ENCODE assay signal across 12 cellular contexts in the genomic region with DNA sequence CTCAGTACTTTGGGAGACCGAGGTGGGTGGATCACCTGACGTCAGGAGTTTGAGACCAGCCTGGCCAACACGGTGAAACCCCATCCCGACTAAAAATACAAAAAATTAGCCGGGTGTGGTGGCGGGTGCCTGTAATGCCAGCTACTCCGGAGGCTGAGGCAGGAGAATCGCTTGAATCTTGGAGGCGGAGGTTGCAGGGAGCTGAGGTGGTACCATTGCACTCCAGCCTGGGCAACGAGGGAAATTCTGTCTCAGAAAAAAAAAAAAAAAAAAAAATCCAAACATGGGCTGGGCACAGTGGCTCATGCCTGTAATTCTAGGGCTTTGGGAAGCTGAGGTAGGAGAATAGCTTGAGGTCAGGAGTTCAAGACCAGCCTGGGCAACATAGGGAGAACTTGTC. TPM values are rescaled to one million over a fixed set of nuclear protein-coding genes. Genes with fewer than 3 reads are reported as not detected.
DNase-seq lines count a peak whose midpoint lies in the region; ATAC-seq and TF ChIP-seq lines count a peak whose summit lies in the region.
"Not testable (repeated sequence)": the region's sequence is repeated elsewhere in the genome, so short reads cannot be mapped to it uniquely, and the experiment has no call there.
"Had no signal": no experiment of that assay in that cellular context is flagged by ENCODE, and none has a peak within 500 bp of the region (broad histone marks: within the 10 kb centered on the region; RNA-seq: fewer than 3 reads in every experiment).

No MANE protein-coding gene starts in this region.

- not testable (repeated sequence) for H3K4me1 ChIP-seq in A673 (ENCODE audit: insufficient read depth, low read length, poor library complexity, severe bottlenecking); H9 (ENCODE audit: insufficient read depth, low read length)
- H3K4me1 ChIP-seq in Loucy (ENCODE audit: insufficient read depth, low read length, poor library complexity, severe bottlenecking), result peaks cover 57% of the 10 kb centered on the region
- H3K4me1 ChIP-seq in neural progenitor cell, result peaks cover 11% of the 10 kb centered on the region

- H2BK20ac ChIP-seq in H9 (ENCODE audit: low read depth, low read length, poor library complexity, severe bottlenecking), result not testable (repeated sequence)

- not testable (repeated sequence) for TF ChIP-seq CTCF in A673 (conservative IDR thresholded peaks at IDR 0.05; ENCODE audit: low read depth, low read length); H9 (conservative IDR thresholded peaks at IDR 0.05); Loucy (conservative IDR thresholded peaks at IDR 0.05; ENCODE audit: low read length); RWPE1 (conservative IDR thresholded peaks at IDR 0.05; ENCODE audit: low read depth); neural progenitor cell (IDR thresholded peaks at IDR 0.05)

- H3F3A ChIP-seq in Loucy (ENCODE audit: low read depth), result not testable (repeated sequence)
- peaks cover 16% of the 10 kb centered on the region for H3F3A ChIP-seq in neural progenitor cell (ENCODE audit: low read depth)

- H3K9me2 ChIP-seq in Loucy (replicated peaks; ENCODE audit: low read depth, low read length), result not testable (repeated sequence)

- not testable (repeated sequence) for H3K14ac ChIP-seq in H9 (ENCODE audit: insufficient read depth, low read length)

- H3K56ac ChIP-seq in H9 (ENCODE audit: insufficient read length, low read depth, low read length), result not testable (repeated sequence)

- H3K36me3 ChIP-seq in A673 (ENCODE audit: insufficient read depth, low read length, poor library complexity, severe bottlenecking), result peaks cover 10% of the 10 kb centered on the region
- not testable (repeated sequence) for H3K36me3 ChIP-seq in Loucy (ENCODE audit: insufficient read depth, low read length)
- H3K36me3 ChIP-seq in neural progenitor cell, result peaks cover 22% of the 10 kb centered on the region

- H3K4me1 Mint-ChIP-seq in H9 (peaks cover 22 to 25% of the 10 kb centered on the region in 2 experiments), neural progenitor cell (peaks cover 17% of the 10 kb centered on the region)
- peaks cover 61% of the 10 kb centered on the region for H3K4me1 Mint-ChIP-seq in activated CD4-positive, alpha-beta memory T cell treated with anti-CD3 and anti-CD28 coated beads, Interleukin-2, amount 10 ng/mL, durations not matched to agents 7 days and 5 days
- H3K4me1 Mint-ChIP-seq in activated naive CD8-positive, alpha-beta T cell treated with anti-CD3 and anti-CD28 coated beads, Interleukin-2, amount 10 ng/mL, durations not matched to agents 7 days and 5 days, result peaks cover 26% of the 10 kb centered on the region

- not testable (repeated sequence) for H4K91ac ChIP-seq in H9 (ENCODE audit: insufficient read length, low read depth, low read length)

- not testable (repeated sequence) for H3K18ac ChIP-seq in H9 (ENCODE audit: insufficient read length, low read depth, low read length)

- not testable (repeated sequence) for H3T11ph ChIP-seq in H9 (ENCODE audit: low read length)

- H3K27me3 ChIP-seq in A673 (replicated peaks; ENCODE audit: insufficient read depth, low read depth, low read length, poor library complexity); H9 (ENCODE audit: insufficient read depth, low read length); Loucy (ENCODE audit: insufficient read depth, low read length, poor library complexity, severe bottlenecking); neural progenitor cell: not testable (repeated sequence)

- H2BK120ac ChIP-seq in H9 (ENCODE audit: low read depth, low read length, poor library complexity, severe bottlenecking), result not testable (repeated sequence)

- not testable (repeated sequence) for H3K27ac Mint-ChIP-seq in H9; activated CD4-positive, alpha-beta memory T cell treated with anti-CD3 and anti-CD28 coated beads, Interleukin-2, amount 10 ng/mL, durations not matched to agents 7 days and 5 days; activated naive CD8-positive, alpha-beta T cell treated with anti-CD3 and anti-CD28 coated beads, Interleukin-2, amount 10 ng/mL, durations not matched to agents 7 days and 5 days; neural progenitor cell

- CTCF ChIA-PET in A673 (lab: Charles Lee); RWPE1 (lab: Yijun Ruan, JAX); activated CD4-positive, alpha-beta memory T cell treated with anti-CD3 and anti-CD28 coated beads, Interleukin-2, amount 10 ng/mL, durations not matched to agents 7 days and 5 days (lab: Charles Lee): not testable (repeated sequence)

- POLR2A ChIA-PET in A673 (lab: Charles Lee; ENCODE audit: low non-redundant PET); RWPE1 (lab: Yijun Ruan, JAX; ENCODE audit: low non-redundant PET): not testable (repeated sequence)
- POLR2A ChIA-PET in activated CD4-positive, alpha-beta memory T cell treated with anti-CD3 and anti-CD28 coated beads, Interleukin-2, amount 10 ng/mL, durations not matched to agents 7 days and 5 days (lab: Charles Lee), result interaction anchor here (1.3 to 2.4 kb wide), 5 partner anchors 19 to 116 kb away, joined by 3 to 8 read pairs (median 7); a partner anchor contains a TSS
- POLR2A ChIA-PET in activated naive CD8-positive, alpha-beta T cell treated with anti-CD3 and anti-CD28 coated beads, Interleukin-2, amount 10 ng/mL, durations not matched to agents 7 days and 5 days (lab: Charles Lee), result interaction anchor here (0.5 to 1.2 kb wide), 2 partner anchors 33 to 46 kb away, joined by 5 read pairs; a partner anchor contains a TSS

- peaks cover 16% of the 10 kb centered on the region; the same call in 1 of the 2 replicates for H3K79me2 ChIP-seq in H9 (ENCODE audit: insufficient read depth, low read length)
- peaks cover 73% of the 10 kb centered on the region for H3K79me2 ChIP-seq in Loucy (ENCODE audit: insufficient read depth, low read length)
- H3K79me2 ChIP-seq in neural progenitor cell (ENCODE audit: low read depth), result peaks cover 68% of the 10 kb centered on the region

- H4K20me1 ChIP-seq in H9 (ENCODE audit: control insufficient read depth, insufficient read depth, insufficient read length), result not testable (repeated sequence)
- H4K20me1 ChIP-seq in Loucy (ENCODE audit: insufficient read depth, low read length, poor library complexity, severe bottlenecking), result peaks cover 35% of the 10 kb centered on the region
- peaks cover 52% of the 10 kb centered on the region for H4K20me1 ChIP-seq in neural progenitor cell (ENCODE audit: low read depth)

- H3K27me3 Mint-ChIP-seq in H9 (ENCODE audit: low read depth); activated CD4-positive, alpha-beta memory T cell treated with anti-CD3 and anti-CD28 coated beads, Interleukin-2, amount 10 ng/mL, durations not matched to agents 7 days and 5 days; activated naive CD8-positive, alpha-beta T cell treated with anti-CD3 and anti-CD28 coated beads, Interleukin-2, amount 10 ng/mL, durations not matched to agents 7 days and 5 days; neural progenitor cell (ENCODE audit: insufficient read depth, low read depth): not testable (repeated sequence)

- not testable (repeated sequence) for H2BK12ac ChIP-seq in H9 (ENCODE audit: insufficient read length, low read depth, low read length)

- not testable (repeated sequence) for H3K23me2 ChIP-seq in H9 (ENCODE audit: insufficient read length, low read depth, low read length, poor library complexity, severe bottlenecking)

- not testable (repeated sequence) for H3K4ac ChIP-seq in H9 (ENCODE audit: low read depth, low read length)

- ATAC-seq in activated naive CD8-positive, alpha-beta T cell treated with anti-CD3 and anti-CD28 coated beads, Interleukin-2, amount 10 ng/mL, durations not matched to agents 7 days and 5 days (ENCODE audit: low read depth), result not testable (repeated sequence)

- no CpG with 5 or more reads among the region's 10 CpGs for WGBS in H9 (ENCODE audit: extremely low coverage, insufficient read length, low lambda C conversion rate)

- not testable (repeated sequence) for BruUV-seq in A673 (replicated peaks; lab: Mats Ljungman, UMichigan)

- H3K9me3 Mint-ChIP-seq in H9; activated CD4-positive, alpha-beta memory T cell treated with anti-CD3 and anti-CD28 coated beads, Interleukin-2, amount 10 ng/mL, durations not matched to agents 7 days and 5 days; activated naive CD8-positive, alpha-beta T cell treated with anti-CD3 and anti-CD28 coated beads, Interleukin-2, amount 10 ng/mL, durations not matched to agents 7 days and 5 days; neural progenitor cell: not testable (repeated sequence)

- H3K4me3 ChIP-seq in A673 (ENCODE audit: low read depth, low read length, poor library complexity, severe bottlenecking) (peak overlapping the region; percentile 84), Loucy (ENCODE audit: low read length, poor library complexity, severe bottlenecking) (peak overlapping the region; percentile 93), neural progenitor cell (peak overlapping the region; percentile 95)

- H3K27ac ChIP-seq in A673 (ENCODE audit: low read depth, low read length, poor library complexity, severe bottlenecking); H9 (ENCODE audit: insufficient read length, low read depth, low read length); neural progenitor cell: not testable (repeated sequence)
- peak overlapping the region; percentile 49 for H3K27ac ChIP-seq in RWPE1

- not testable (repeated sequence) for H2AFZ ChIP-seq in H9 (ENCODE audit: low read length); Loucy (ENCODE audit: low read length); neural progenitor cell (replicated peaks)

- not testable (repeated sequence) for H3K9me3 ChIP-seq in A673 (ENCODE audit: low read depth, low read length, poor library complexity, severe bottlenecking); H9 (ENCODE audit: control insufficient read depth, low read depth, low read length); Loucy (ENCODE audit: insufficient read depth, low read depth, low read length); neural progenitor cell (ENCODE audit: low read depth)

- DNase-seq in A673 (ENCODE audit: low spot score); H9; RWPE1 (ENCODE audit: low spot score); activated CD4-positive, alpha-beta memory T cell treated with anti-CD3 and anti-CD28 coated beads, Interleukin-2, amount 10 ng/mL, durations not matched to agents 7 days and 5 days; activated naive CD8-positive, alpha-beta T cell treated with anti-CD3 and anti-CD28 coated beads, Interleukin-2, amount 10 ng/mL, durations not matched to agents 7 days and 5 days; neural progenitor cell (ENCODE audit: low spot score): not testable (repeated sequence)
- peak; percentile 26 for DNase-seq in cardiac septum (ENCODE audit: low spot score)

- H3K9ac ChIP-seq in H9 (ENCODE audit: extremely low read depth, insufficient read length, low read length); neural progenitor cell: not testable (repeated sequence)
- H3K9ac ChIP-seq in Loucy (ENCODE audit: low read depth, low read length, poor library complexity, severe bottlenecking), result peak overlapping the region; percentile 97

- not testable (repeated sequence) for H4K5ac ChIP-seq in H9 (ENCODE audit: insufficient read length, low read depth, low read length)

- H3K79me1 ChIP-seq in H9 (ENCODE audit: insufficient read depth, low read depth, low read length, poor library complexity, severe bottlenecking), result not testable (repeated sequence)

- H2BK15ac ChIP-seq in H9 (ENCODE audit: low read depth, low read length), result not testable (repeated sequence)

- not testable (repeated sequence) for H3K23ac ChIP-seq in H9 (ENCODE audit: insufficient read length, low read depth, low read length)

- not testable (repeated sequence) for H3K4me2 ChIP-seq in H9 (ENCODE audit: insufficient read depth, insufficient read length, low read length)
- peak overlapping the region; percentile 86 for H3K4me2 ChIP-seq in Loucy (ENCODE audit: low read depth, low read length, poor library complexity, severe bottlenecking)
- peak overlapping the region; percentile 73 for H3K4me2 ChIP-seq in neural progenitor cell

- intact Hi-C loops in A673 (cut with micrococcal nuclease; ENCODE audit: unreplicated experiment), result loop anchor here (2.0 kb wide), 1 partner anchor 67 kb away; no protein-coding TSS in a partner anchor
- intact Hi-C loops in cardiac septum (cut with DNase I), result not testable (repeated sequence)

- not testable (repeated sequence) for H2AK5ac ChIP-seq in H9 (ENCODE audit: insufficient read length, low read length)

- not testable (repeated sequence) for H4K8ac ChIP-seq in H9 (replicated peaks; ENCODE audit: insufficient read length, low read depth, low read length)

- H3K36me3 Mint-ChIP-seq in H9 (ENCODE audit: insufficient read depth in 1 of 3, low read depth in 3 of 3), result peaks cover 13 to 37% (median 24%) of the 10 kb centered on the region in 3 experiments
- H3K36me3 Mint-ChIP-seq in activated CD4-positive, alpha-beta memory T cell treated with anti-CD3 and anti-CD28 coated beads, Interleukin-2, amount 10 ng/mL, durations not matched to agents 7 days and 5 days (ENCODE audit: low read depth), result peaks cover 51% of the 10 kb centered on the region
- peaks cover 28% of the 10 kb centered on the region for H3K36me3 Mint-ChIP-seq in activated naive CD8-positive, alpha-beta T cell treated with anti-CD3 and anti-CD28 coated beads, Interleukin-2, amount 10 ng/mL, durations not matched to agents 7 days and 5 days
- peaks cover 33% of the 10 kb centered on the region for H3K36me3 Mint-ChIP-seq in neural progenitor cell

- H3K4me3 Mint-ChIP-seq in H9, result peak overlapping the region; percentile 93 to 97
- H3K4me3 Mint-ChIP-seq in activated CD4-positive, alpha-beta memory T cell treated with anti-CD3 and anti-CD28 coated beads, Interleukin-2, amount 10 ng/mL, durations not matched to agents 7 days and 5 days, result peak overlapping the region; percentile 96
- H3K4me3 Mint-ChIP-seq in activated naive CD8-positive, alpha-beta T cell treated with anti-CD3 and anti-CD28 coated beads, Interleukin-2, amount 10 ng/mL, durations not matched to agents 7 days and 5 days, result peak overlapping the region; percentile 97
- H3K4me3 Mint-ChIP-seq in neural progenitor cell, result peak overlapping the region; percentile 96

- not testable (repeated sequence) for H2BK5ac ChIP-seq in H9 (ENCODE audit: insufficient read length, low read length)

RNA-seq across cellular contexts. Expression of a gene that starts 1.9 kb away (rescaled TPM):
- total RNA-seq in A673 (2021), result 49.4 and 54.3 TPM in 2 replicates
- total RNA-seq in H9 (2021), result 51.8 and 52.6 TPM in 2 replicates
- total RNA-seq in activated CD4-positive, alpha-beta memory T cell treated with anti-CD3 and anti-CD28 coated beads, Interleukin-2, amount 10 ng/mL, durations not matched to agents 7 days and 5 days, result 10 to 100 TPM; 66.9 to 67.9 TPM
- 10 to 100 TPM; 66.7 to 70.5 TPM for total RNA-seq in activated naive CD8-positive, alpha-beta T cell treated with anti-CD3 and anti-CD28 coated beads, Interleukin-2, amount 10 ng/mL, durations not matched to agents 7 days and 5 days
- 0.13 TPM for total RNA-seq in cardiac septum
- total RNA-seq in neural progenitor cell (ENCODE audit: low replicate concordance), result 15.1 and 46.0 TPM in 2 replicates
- total RNA-seq: mesenteric fat pad had no signal

RNA-seq across cellular contexts. Expression of a gene that starts 22.5 kb away (rescaled TPM):
- 8.6 and 10.8 TPM in 2 replicates for total RNA-seq in A673 (2021)
- total RNA-seq in H9 (2021), result 6.0 and 6.4 TPM in 2 replicates
- total RNA-seq in activated CD4-positive, alpha-beta memory T cell treated with anti-CD3 and anti-CD28 coated beads, Interleukin-2, amount 10 ng/mL, durations not matched to agents 7 days and 5 days, result under 1 TPM; 0.33 to 0.43 TPM
- total RNA-seq in activated naive CD8-positive, alpha-beta T cell treated with anti-CD3 and anti-CD28 coated beads, Interleukin-2, amount 10 ng/mL, durations not matched to agents 7 days and 5 days, result not detected
- total RNA-seq in cardiac septum, result 0.97 TPM
- total RNA-seq in neural progenitor cell (ENCODE audit: low replicate concordance), result 4.7 TPM in 1 of 2 replicates, not detected in the other
- total RNA-seq: CD8-positive, alpha-beta memory T cell; mesenteric fat pad had no signal

RNA-seq across cellular contexts. Expression of a gene that starts 30.4 kb away (rescaled TPM):
- not detected in 2 replicates for total RNA-seq in A673 (2021)
- total RNA-seq in H9 (2021), result 1.1 and 1.2 TPM in 2 replicates
- not detected for total RNA-seq in activated CD4-positive, alpha-beta memory T cell treated with anti-CD3 and anti-CD28 coated beads, Interleukin-2, amount 10 ng/mL, durations not matched to agents 7 days and 5 days
- total RNA-seq in activated naive CD8-positive, alpha-beta T cell treated with anti-CD3 and anti-CD28 coated beads, Interleukin-2, amount 10 ng/mL, durations not matched to agents 7 days and 5 days, result not detected
- 7.0 TPM for total RNA-seq in cardiac septum
- total RNA-seq in neural progenitor cell (ENCODE audit: low replicate concordance), result 0.45 and 0.46 TPM in 2 replicates
- total RNA-seq: CD8-positive, alpha-beta memory T cell; T-helper 2 cell treated with Interferon-gamma antibody and Interleukin-4, amounts not matched to agents 100 ng/mL and 5 ng/mL, for 36 hours; vagina had no signal

RNA-seq across cellular contexts. Expression of a gene that starts 46.4 kb away (rescaled TPM):
- total RNA-seq in A673 (2021) (133 and 144 TPM in 2 replicates), H9 (2021) (150 and 161 TPM in 2 replicates), cardiac septum (62.0 TPM), neural progenitor cell (ENCODE audit: low replicate concordance) (114 and 185 TPM in 2 replicates)
- 100 to 1,000 TPM; 102 to 114 TPM for total RNA-seq in activated CD4-positive, alpha-beta memory T cell treated with anti-CD3 and anti-CD28 coated beads, Interleukin-2, amount 10 ng/mL, durations not matched to agents 7 days and 5 days
- 100 to 1,000 TPM; 109 to 112 TPM for total RNA-seq in activated naive CD8-positive, alpha-beta T cell treated with anti-CD3 and anti-CD28 coated beads, Interleukin-2, amount 10 ng/mL, durations not matched to agents 7 days and 5 days

Comparison
In these comparisons a context has a peak if more than half of its experiments do, and no peak if none do; other contexts are left out.
1. RNA of a gene that starts 1.9 kb away (total RNA-seq): 66.7 to 70.5 TPM in activated naive CD8-positive, alpha-beta T cell treated with anti-CD3 and anti-CD28 coated beads, Interleukin-2, amount 10 ng/mL, durations not matched to agents 7 days and 5 days, 66.9 to 67.9 TPM in activated CD4-positive, alpha-beta memory T cell treated with anti-CD3 and anti-CD28 coated beads, Interleukin-2, amount 10 ng/mL, durations not matched to agents 7 days and 5 days, 49.4 to 54.3 TPM in A673, 51.8 to 52.6 TPM in H9 and 15.1 to 46.0 TPM in neural progenitor cell; 0.13 TPM in cardiac septum (single experiment); every median in the first group is over 10 times any median in the second.
2. Peak in every context shown above with its lines, with median percentiles within 50 percentile points of each other: H3K4me3 ChIP-seq and H3K4me3 Mint-ChIP-seq.